Comparison of ENCODE assay signal across 31 cellular contexts in the genomic region with DNA sequence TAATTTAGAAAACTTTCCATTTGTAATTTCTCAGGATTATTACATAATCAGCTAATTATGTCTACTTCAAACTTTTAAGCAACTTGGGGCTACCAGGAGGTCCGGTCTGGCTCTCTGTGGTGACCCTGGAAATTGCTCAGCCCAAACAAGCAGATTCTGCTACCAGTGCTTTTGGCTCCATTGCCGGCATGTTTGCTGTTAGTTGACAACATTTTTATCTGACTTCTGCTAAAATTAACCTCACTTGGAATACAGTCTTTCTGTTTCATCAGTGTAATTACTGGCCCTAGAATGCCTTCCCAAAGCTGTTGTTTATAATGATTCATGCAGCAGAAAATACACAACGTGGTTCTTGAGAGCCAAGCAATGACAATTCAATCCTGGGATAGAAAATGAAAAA. TPM values are rescaled to one million over a fixed set of nuclear protein-coding genes. Genes with fewer than 3 reads are reported as not detected.
"Had no signal": no experiment of that assay in that cellular context is flagged by ENCODE, and none has a peak within 500 bp of the region (broad histone marks: within the 10 kb centered on the region; RNA-seq: fewer than 3 reads in every experiment).

No MANE protein-coding gene starts in this region.

- H3K36me3 ChIP-seq: left lung, pancreas, prostate gland, suprapubic skin, thoracic aorta, tibial artery, upper lobe of right lung had no signal

- ATAC-seq: left colon; left lung; naive thymus-derived CD8-positive, alpha-beta T cell; pancreas; right cardiac atrium; sciatic nerve; upper lobe of right lung had no signal

- H3K27ac Mint-ChIP-seq: memory B cell; naive thymus-derived CD8-positive, alpha-beta T cell; nephron; stimulated activated naive CD8-positive, alpha-beta T cell treated with anti-CD3 and anti-CD28 coated beads, Interleukin-15, Interleukin-2, amounts not matched to agents 100 ng/mL and 50 ng/mL, for 24 hours had no signal

- H3K9me3 Mint-ChIP-seq: neural crest cell; stimulated activated naive CD8-positive, alpha-beta T cell treated with anti-CD3 and anti-CD28 coated beads, Interleukin-15, Interleukin-2, amounts not matched to agents 100 ng/mL and 50 ng/mL, for 24 hours had no signal

- H3K4me1 Mint-ChIP-seq: memory B cell; naive thymus-derived CD8-positive, alpha-beta T cell; neural crest cell had no signal

- H3K27me3 ChIP-seq: left lung, pancreas, suprapubic skin, tibial artery, upper lobe of right lung had no signal

- DNase-seq: hippocampal formation; kidney glomerular epithelial cell; left colon; left lung; naive thymus-derived CD8-positive, alpha-beta T cell; nucleus accumbens; pancreas; posterior cingulate gyrus; retina; right cardiac atrium; small intestine; stimulated activated CD4-positive, alpha-beta T cell treated with anti-CD3 and anti-CD28 coated beads, Interleukin-1b, Interleukin-23, amount 100 ng/mL, for 48 hours; stimulated activated CD4-positive, alpha-beta T cell treated with anti-CD3 and anti-CD28 coated beads, Interleukin-4, amount 100 ng/mL, for 1 hour; stimulated activated naive CD4-positive, alpha-beta T cell; tibial artery; trophoblast cell; upper lobe of right lung had no signal

- H3K4me1 ChIP-seq: left lung, pancreas, prostate gland, suprapubic skin, tibial artery, upper lobe of right lung had no signal

- H3K4me3 ChIP-seq: left lung, pancreas, prostate gland, suprapubic skin, thoracic aorta, tibial artery, upper lobe of right lung had no signal

- H3K4me3 Mint-ChIP-seq: memory B cell; naive thymus-derived CD8-positive, alpha-beta T cell; nephron; neural crest cell; stimulated activated naive CD8-positive, alpha-beta T cell treated with anti-CD3 and anti-CD28 coated beads, Interleukin-15, Interleukin-2, amounts not matched to agents 100 ng/mL and 50 ng/mL, for 24 hours had no signal

- H3K27me3 Mint-ChIP-seq: memory B cell; stimulated activated naive CD8-positive, alpha-beta T cell treated with anti-CD3 and anti-CD28 coated beads, Interleukin-15, Interleukin-2, amounts not matched to agents 100 ng/mL and 50 ng/mL, for 24 hours had no signal

- H3K27ac ChIP-seq: left lung, pancreas, prostate gland, suprapubic skin, thoracic aorta, tibial artery, upper lobe of right lung had no signal

- H3K9me3 ChIP-seq: left lung, pancreas, prostate gland, suprapubic skin, thoracic aorta, tibial artery, upper lobe of right lung had no signal

RNA-seq across cellular contexts. Expression of gene FAM81B, which starts 38.5 kb away (rescaled TPM):
- total RNA-seq: left colon; lower leg skin; lung microvascular endothelial cell; mucosa of gallbladder; naive thymus-derived CD8-positive, alpha-beta T cell; neural crest cell; osteoblast; sciatic nerve; subcutaneous adipose tissue; suprapubic skin; thoracic aorta; upper lobe of right lung had no signal
- polyA plus RNA-seq: keratinocyte; naive thymus-derived CD8-positive, alpha-beta T cell; small intestine had no signal
